14 cellular contexts compared by ENCODE assay signal in the genomic region with DNA sequence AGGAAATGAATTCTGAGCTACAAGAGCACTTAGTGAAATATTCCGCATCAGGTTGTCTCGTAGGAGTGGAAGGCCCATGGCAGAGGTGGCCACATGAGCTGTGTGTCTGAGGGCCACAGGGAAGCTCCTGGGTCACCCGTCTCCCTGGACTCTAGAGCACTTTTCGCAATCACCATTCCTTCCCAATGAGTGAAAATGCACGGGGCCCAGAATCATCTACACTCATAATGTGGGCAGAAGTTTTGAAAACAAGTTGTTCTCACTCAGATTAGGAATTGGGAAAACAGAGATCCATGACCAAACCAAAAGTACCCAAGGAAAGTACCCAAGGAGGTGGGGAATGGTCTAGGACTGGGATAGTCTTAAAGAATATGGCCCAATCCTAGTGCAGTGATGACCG.
DNase-seq lines count a peak whose midpoint lies in the region; TF ChIP-seq lines count a peak whose summit lies in the region.
"Had no signal": no experiment of that assay in that cellular context is flagged by ENCODE, and none has a peak within 500 bp of the region (broad histone marks: within the 10 kb centered on the region; RNA-seq: fewer than 3 reads in every experiment).

No MANE protein-coding gene starts in this region.

- no peaks in the 10 kb centered on the region for H3K4me1 ChIP-seq in BE2C

- peaks cover 9% of the 10 kb centered on the region for H3K36me3 Mint-ChIP-seq in osteocyte (ENCODE audit: unreplicated experiment)
- H3K36me3 Mint-ChIP-seq: CD14-positive monocyte had no signal

- peaks cover 8% of the 10 kb centered on the region for H3K4me1 Mint-ChIP-seq in osteocyte (ENCODE audit: unreplicated experiment)
- H3K4me1 Mint-ChIP-seq: CD14-positive monocyte had no signal

- no peak overlapping the region for H3K27ac Mint-ChIP-seq in osteocyte (ENCODE audit: unreplicated experiment)
- H3K27ac Mint-ChIP-seq: CD14-positive monocyte had no signal

- H3K9me3 ChIP-seq in BE2C: no peaks in the 10 kb centered on the region

- no peaks in the 10 kb centered on the region for H3K9me3 Mint-ChIP-seq in osteocyte (ENCODE audit: unreplicated experiment)

- no peak for TF ChIP-seq CTCF in choroid plexus epithelial cell (conservative IDR thresholded peaks at IDR 0.05; ENCODE audit: low read depth, low read length)
- no peak for TF ChIP-seq CTCF in BE2C (IDR thresholded peaks at IDR 0.05; ENCODE audit: low read depth, low read length)
- no peak for TF ChIP-seq CTCF in osteocyte (IDR thresholded peaks at IDR 0.05)

- H3K27me3 Mint-ChIP-seq in osteocyte (ENCODE audit: unreplicated experiment): no peaks in the 10 kb centered on the region

- no peak overlapping the region for H3K4me3 Mint-ChIP-seq in osteocyte (ENCODE audit: unreplicated experiment)
- H3K4me3 Mint-ChIP-seq: CD14-positive monocyte had no signal

- H3K4me3 ChIP-seq in choroid plexus epithelial cell (ENCODE audit: low read depth, low read length): no peak overlapping the region
- no peak overlapping the region for H3K4me3 ChIP-seq in BE2C (ENCODE audit: low read depth, low read length)

- TF ChIP-seq POLR2A in erythroblast (IDR thresholded peaks at IDR 0.05; ENCODE audit: low read length): no peak

- H3K27me3 ChIP-seq in BE2C: no peaks in the 10 kb centered on the region

- peak; percentile 40 for DNase-seq in AG20443 (ENCODE audit: low spot score)
- peak; percentile 18 for DNase-seq in HS-5 (ENCODE audit: low read depth)
- DNase-seq in choroid plexus epithelial cell (ENCODE audit: low read depth): peak; percentile 44
- DNase-seq in iris pigment epithelial cell (ENCODE audit: low read depth): peak; percentile 69
- DNase-seq in BE2C: no peak
- no peak for DNase-seq in osteocyte (ENCODE audit: extremely low spot score, unreplicated experiment)
- no peak for DNase-seq in erythroblast (lab: John Stamatoyannopoulos, UW)
- DNase-seq in HK-2 (ENCODE audit: unreplicated experiment): no peak
- DNase-seq: Karpas-422, NCI-H187, NCI-H345, NCI-H69, SHP77 treated with DMSO at 0.1 percent for 48 hours had no signal

- no peaks in the 10 kb centered on the region for H3K36me3 ChIP-seq in BE2C

Comparison
In these comparisons a context has a peak if more than half of its experiments do, and no peak if none do; other contexts are left out.
1. DNase-seq: peak in AG20443 (single experiment), HS-5 (single experiment), choroid plexus epithelial cell (single experiment) and iris pigment epithelial cell (single experiment); none in BE2C (single experiment), osteocyte (single experiment), erythroblast (0 of 2) and HK-2 (single experiment).